In genomic region chr4:121939690-121940089, GRCh38 we compare ENCODE assay signal across 1 cellular context.
TF ChIP-seq lines count a peak whose summit lies in the region.

No MANE protein-coding gene starts in this region.

TF ChIP-seq in GM23338, 12 proteins besides CTCF, POLR2A, EP300 and RAD21 (continued from another document):
- TF ChIP-seq ZNF462 (CRISPR knock-in tag; IDR thresholded peaks at IDR 0.05), result no peak
